15 cellular contexts compared by ENCODE assay signal in genomic region chr1:248663457-248664328, GRCh38. TPM values are rescaled to one million over a fixed set of nuclear protein-coding genes. Genes with fewer than 3 reads are reported as not detected.
A peak's percentile ranks its signal among the peaks of the same experiment; 100 is the strongest.
ATAC-seq lines count a peak whose summit lies in the region.
"Not testable (repeated sequence)": the region's sequence is repeated elsewhere in the genome, so short reads cannot be mapped to it uniquely, and the experiment has no call there.
"Had no signal": no experiment of that assay in that cellular context is flagged by ENCODE, and none has a peak within 500 bp of the region (broad histone marks: within the 10 kb centered on the region; RNA-seq: fewer than 3 reads in every experiment).

No MANE protein-coding gene starts in this region.

- not testable (repeated sequence) for H3K36me3 Mint-ChIP-seq in activated T-helper 17 cell treated with anti-CD3 and anti-CD28 coated beads, Interleukin-2, amount 50 U/mL, for 72 hours (ENCODE audit: low read depth)

- H3K27me3 Mint-ChIP-seq in activated T-helper 17 cell treated with anti-CD3 and anti-CD28 coated beads, Interleukin-2, amount 50 U/mL, for 72 hours = not testable (repeated sequence)

- peak; percentile 91 for ATAC-seq in GM18861 (IDR thresholded peaks at IDR 0.05; ENCODE audit: unreplicated experiment)
- ATAC-seq in GM19397 (IDR thresholded peaks at IDR 0.05; ENCODE audit: unreplicated experiment) = peak; percentile 96
- ATAC-seq in GM21576 (IDR thresholded peaks at IDR 0.05; ENCODE audit: unreplicated experiment) = peak; percentile 100
- ATAC-seq in HG02852 (IDR thresholded peaks at IDR 0.05; ENCODE audit: unreplicated experiment) = peak; percentile 97
- peak; percentile 99 for ATAC-seq in HG03103 (IDR thresholded peaks at IDR 0.05; ENCODE audit: low read depth, unreplicated experiment)
- ATAC-seq in HG03520 (IDR thresholded peaks at IDR 0.05; ENCODE audit: unreplicated experiment) = peak; percentile 93
- ATAC-seq in activated T-helper 17 cell treated with anti-CD3 and anti-CD28 coated beads, Interleukin-2, amount 50 U/mL, for 72 hours (replicated peaks) = peak; percentile 29

- H3K9me3 Mint-ChIP-seq in activated T-helper 17 cell treated with anti-CD3 and anti-CD28 coated beads, Interleukin-2, amount 50 U/mL, for 72 hours = not testable (repeated sequence)

- not testable (repeated sequence) for H3K4me3 Mint-ChIP-seq in activated T-helper 17 cell treated with anti-CD3 and anti-CD28 coated beads, Interleukin-2, amount 50 U/mL, for 72 hours

- H3K27ac Mint-ChIP-seq in activated T-helper 17 cell treated with anti-CD3 and anti-CD28 coated beads, Interleukin-2, amount 50 U/mL, for 72 hours = not testable (repeated sequence)

- not testable (repeated sequence) for H3K4me1 Mint-ChIP-seq in activated T-helper 17 cell treated with anti-CD3 and anti-CD28 coated beads, Interleukin-2, amount 50 U/mL, for 72 hours

RNA-seq across cellular contexts. Expression of gene OR2T27, which starts 8.4 kb away (rescaled TPM):
- total RNA-seq in activated T-helper 17 cell treated with anti-CD3 and anti-CD28 coated beads, Interleukin-2, amount 50 U/mL, for 72 hours = not detected
- total RNA-seq: cardiac muscle cell, dermis blood vessel endothelial cell, fibroblast of villous mesenchyme, HFFc6, lower lobe of right lung, occipital lobe, T-cell, testis had no signal

RNA-seq across cellular contexts. Expression of gene OR2T35, which starts 18.6 kb away (rescaled TPM):
- not detected for total RNA-seq in activated T-helper 17 cell treated with anti-CD3 and anti-CD28 coated beads, Interleukin-2, amount 50 U/mL, for 72 hours
- total RNA-seq: cardiac muscle cell, dermis blood vessel endothelial cell, fibroblast of villous mesenchyme, HFFc6, lower lobe of right lung, occipital lobe, T-cell, testis had no signal

RNA-seq across cellular contexts. Expression of gene OR2T11, which starts 28.8 kb away (rescaled TPM):
- not detected for total RNA-seq in activated T-helper 17 cell treated with anti-CD3 and anti-CD28 coated beads, Interleukin-2, amount 50 U/mL, for 72 hours
- total RNA-seq: cardiac muscle cell, dermis blood vessel endothelial cell, fibroblast of villous mesenchyme, HFFc6, lower lobe of right lung, occipital lobe, T-cell, testis had no signal

RNA-seq across cellular contexts. Expression of gene OR14I1, which starts 38.9 kb away (rescaled TPM):
- total RNA-seq in activated T-helper 17 cell treated with anti-CD3 and anti-CD28 coated beads, Interleukin-2, amount 50 U/mL, for 72 hours = not detected
- total RNA-seq: cardiac muscle cell, dermis blood vessel endothelial cell, fibroblast of villous mesenchyme, HFFc6, lower lobe of right lung, occipital lobe, T-cell had no signal

Comparison
In these comparisons a context has a peak if more than half of its experiments do, and no peak if none do; other contexts are left out.
1. Peak in every context shown above with its lines: ATAC-seq.
2. ATAC-seq: peak in every context shown above with its lines; median percentile 100 in GM21576; 99 in HG03103; 97 in HG02852; 96 in GM19397; 93 in HG03520; 91 in GM18861; 29 in activated T-helper 17 cell treated with anti-CD3 and anti-CD28 coated beads, Interleukin-2, amount 50 U/mL, for 72 hours.